Comparison of ENCODE assay signal across 8 cellular contexts in the genomic region with DNA sequence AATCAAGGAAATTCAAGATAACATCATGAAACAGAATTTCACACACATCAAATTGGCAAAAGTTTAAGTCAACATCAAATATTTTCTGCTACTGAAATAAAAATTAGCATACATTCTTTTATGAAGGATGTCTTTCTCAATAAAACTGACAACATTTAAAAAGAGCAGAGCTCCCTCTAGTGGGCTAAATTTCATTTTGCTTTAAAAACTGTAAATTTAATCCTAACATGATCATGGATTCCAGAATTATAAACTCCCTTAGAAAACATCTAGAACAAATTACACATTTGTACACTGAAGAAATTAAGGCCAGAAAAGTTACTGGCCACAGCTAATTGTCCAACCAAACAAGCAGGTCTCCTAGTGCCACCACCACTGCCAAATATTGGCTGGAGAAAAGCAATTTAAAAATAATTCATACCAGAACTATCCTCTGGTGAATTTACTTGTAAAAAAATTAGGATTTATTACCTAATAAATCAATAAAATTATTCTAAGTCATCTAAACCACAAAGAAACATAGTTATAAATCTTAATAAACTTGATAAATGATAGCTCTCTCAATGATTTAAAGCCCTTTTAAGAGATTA. TPM values are rescaled to one million over a fixed set of nuclear protein-coding genes. Genes with fewer than 3 reads are reported as not detected.
A peak's percentile ranks its signal among the peaks of the same experiment; 100 is the strongest.
DNase-seq lines count a peak whose midpoint lies in the region; ATAC-seq, FAIRE-seq and TF ChIP-seq lines count a peak whose summit lies in the region.

No MANE protein-coding gene starts in this region.

- no peaks in the 10 kb centered on the region for H3K4me1 ChIP-seq in psoas muscle

- TF ChIP-seq CTCF in psoas muscle (IDR thresholded peaks at IDR 0.05): peak; percentile 54

- ATAC-seq in psoas muscle: no peak
- no peak for ATAC-seq in HG03159 (IDR thresholded peaks at IDR 0.05; ENCODE audit: unreplicated experiment)

- H3K36me3 ChIP-seq in psoas muscle (ENCODE audit: insufficient read depth in 1 of 2, low read depth in 1 of 2): no peaks in the 10 kb centered on the region

- H3K27me3 ChIP-seq in psoas muscle (ENCODE audit: insufficient read depth in 3 of 3, low read length in 2 of 3): no peaks in the 10 kb centered on the region

- no peak overlapping the region for H3K4me3 ChIP-seq in psoas muscle

- no peaks in the 10 kb centered on the region for H3K9me3 ChIP-seq in psoas muscle

- intact Hi-C loops in psoas muscle (cut with DNase I): loop anchor here in 1 of 2 donors (5.0 kb wide), 1 partner anchor 857 kb away; no protein-coding TSS in a partner anchor
- intact Hi-C loops in head of caudate nucleus (cut with DNase I): loop anchor here (10.0 kb wide), 1 partner anchor 854 kb away; no protein-coding TSS in a partner anchor

- DNase-seq in SHP77 (lab: John Stamatoyannopoulos, UW): peak; percentile 8 to 14
- DNase-seq in SHP77 treated with DMSO at 0.1 percent for 48 hours (lab: John Stamatoyannopoulos, UW): no peak
- peak; percentile 15 for DNase-seq in NCI-H2227 treated with DMSO at 0.1 percent for 48 hours (lab: John Stamatoyannopoulos, UW)
- DNase-seq in psoas muscle: no peak
- no peak for DNase-seq in head of caudate nucleus
- DNase-seq in AG08396 (ENCODE audit: low spot score): no peak

- peak; percentile 61 for FAIRE-seq in endometrium (lab: Jason Lieb, UNC)

- no peak overlapping the region for H3K27ac ChIP-seq in psoas muscle

RNA-seq across cellular contexts. Expression of a gene that starts 31.2 kb away (rescaled TPM):
- under 1 TPM in 1 of 4 donors, not detected in 3; 0.15 TPM for total RNA-seq in psoas muscle
- polyA plus RNA-seq in psoas muscle: under 1 TPM in 2 of 3 donors, not detected in 1; 0.05 to 0.06 TPM

Comparison
In these comparisons a context has a peak if more than half of its experiments do, and no peak if none do; other contexts are left out.
1. DNase-seq: peak in SHP77 (2 of 2) and NCI-H2227 treated with DMSO at 0.1 percent for 48 hours (single experiment); none in SHP77 treated with DMSO at 0.1 percent for 48 hours (single experiment), psoas muscle (0 of 2), head of caudate nucleus (0 of 42) and AG08396 (single experiment).